16 cellular contexts compared by ENCODE assay signal in genomic region chr10:71525721-71526120, GRCh38.
DNase-seq lines count a peak whose midpoint lies in the region; ATAC-seq, FAIRE-seq and TF ChIP-seq lines count a peak whose summit lies in the region.
"Had no signal": no experiment of that assay in that cellular context is flagged by ENCODE, and none has a peak within 500 bp of the region (broad histone marks: within the 10 kb centered on the region; RNA-seq: fewer than 3 reads in every experiment).

No MANE protein-coding gene starts in this region.

- H2BK15ac ChIP-seq in H1 (ENCODE audit: low read length) = no peak overlapping the region
- peak overlapping the region; percentile 86 for H2BK15ac ChIP-seq in neuronal stem cell (ENCODE audit: low read length)

- H2BK20ac ChIP-seq in H1 (ENCODE audit: low read length) = no peak overlapping the region

- POLR2A ChIA-PET in RWPE1 (lab: Yijun Ruan, JAX; ENCODE audit: low non-redundant PET) = no interaction called here
- POLR2A ChIA-PET in H1 (lab: Charles Lee; ENCODE audit: partially characterized antibody) = no interaction called here

- FAIRE-seq in H1 (lab: Jason Lieb, UNC) = no peak
- FAIRE-seq in GM19239 (lab: Jason Lieb, UNC) = no peak
- FAIRE-seq: GM12892, GM18507 had no signal

- no peaks in the 10 kb centered on the region for H3K27me3 ChIP-seq in heart left ventricle
- no peaks in the 10 kb centered on the region; a peak in 2 of 7 replicates for H3K27me3 ChIP-seq in H1 (replicated peaks in 1 of 4; ENCODE audit: control insufficient read depth in 3 of 4, extremely low read depth in 1 of 4, insufficient read depth in 3 of 4, low read length in 3 of 4)
- peaks cover 0 to 21% (median 2%) of the 10 kb centered on the region in 3 experiments for H3K27me3 ChIP-seq in neuronal stem cell (ENCODE audit: control insufficient read depth in 3 of 3, insufficient read depth in 3 of 3, low read depth in 1 of 3, low read length in 3 of 3)
- H3K27me3 ChIP-seq: BLaER1 treated with 17β-estradiol and CSF1 and Interleukin-3, amounts not matched to agents 10 nM and 100 nM had no signal

- H3K23me2 ChIP-seq in H1 (ENCODE audit: low read depth, low read length) = no peaks in the 10 kb centered on the region

- no peaks in the 10 kb centered on the region for H3K79me2 ChIP-seq in H1 (ENCODE audit: control insufficient read depth in 1 of 2, insufficient read depth in 2 of 2, low read length in 2 of 2)

- H3K4ac ChIP-seq in H1 (replicated peaks; ENCODE audit: insufficient read length, low read depth, low read length) (no peak overlapping the region), neuronal stem cell (ENCODE audit: low read length) (peak overlapping the region; percentile 9)

- H3K4me1 ChIP-seq in heart left ventricle (peaks cover 0 to 4% (median 0%) of the 10 kb centered on the region in 12 donors), H1 (replicated peaks in 1 of 4; ENCODE audit: control insufficient read depth in 3 of 4, insufficient read depth in 4 of 4, low read length in 3 of 4) (peaks cover 4 to 20% (median 16%) of the 10 kb centered on the region in 4 experiments), neuronal stem cell (ENCODE audit: control insufficient read depth in 2 of 2, insufficient read depth in 1 of 2, low read depth in 1 of 2, low read length in 2 of 2) (peaks cover 2 to 43% of the 10 kb centered on the region in 2 donors)
- H3K4me1 ChIP-seq: HAP-1 had no signal

- H3K18ac ChIP-seq in H1 (ENCODE audit: extremely low read depth, low read length) = no peak overlapping the region
- H3K18ac ChIP-seq in neuronal stem cell (ENCODE audit: low read length) = peak overlapping the region; percentile 63

- 79 to 95% (median 88%) methylated on average over 4 to 5 of the region's 5 CpGs for WGBS in heart left ventricle, 4 donors
- WGBS in H1 (ENCODE audit: extremely low coverage in 1 of 2, insufficient coverage in 1 of 2, insufficient read length in 1 of 2, insufficient replicate concordance in 2 of 2, low coverage in 1 of 2, low lambda C conversion rate in 2 of 2, missing lambda C conversion rate in 1 of 2), 2 experiments = 94% methylated on average over 5 of the region's 5 CpGs; no CpG with 5 or more reads in 1 of the 2 experiments
- WGBS in neuronal stem cell (ENCODE audit: extremely low coverage in 2 of 2, insufficient read length in 2 of 2, insufficient replicate concordance in 1 of 2), 2 donors = no CpG with 5 or more reads among the region's 5 CpGs

- H4K8ac ChIP-seq in H1 (ENCODE audit: extremely low read depth, insufficient read depth, low read length) (0 out of 2 replicates have a peak overlapping the region, but pooled peaks have one; percentile 9), neuronal stem cell (ENCODE audit: low read depth, low read length) (no peak overlapping the region)

- TF ChIP-seq CTCF in heart left ventricle (IDR thresholded peaks at IDR 0.05) (no peak), RWPE1 (conservative IDR thresholded peaks at IDR 0.05; ENCODE audit: low read depth) (no peak), H1 (IDR thresholded peaks at IDR 0.05; ENCODE audit: control extremely low read depth in 1 of 3, insufficient read depth in 1 of 3, low read depth in 1 of 3, low read length in 3 of 3) (no peak)

- H3K79me1 ChIP-seq in H1 (ENCODE audit: low read depth, low read length) (no peaks in the 10 kb centered on the region), neuronal stem cell (ENCODE audit: low read depth, low read length) (no peaks in the 10 kb centered on the region)

- CTCF ChIA-PET in RWPE1 (lab: Yijun Ruan, JAX) (no interaction called here), H1 (lab: Charles Lee; ENCODE audit: partially characterized antibody) (interaction anchor here (1.3 to 2.9 kb wide), 6 partner anchors 9 to 183 kb away, joined by 3 to 14 read pairs (median 7); no protein-coding TSS in a partner anchor)

- H3K9ac ChIP-seq in H1 (replicated peaks in 1 of 4; ENCODE audit: extremely low read depth in 1 of 4, low read depth in 3 of 4, low read length in 3 of 4) (no peak overlapping the region), neuronal stem cell (ENCODE audit: low read depth, low read length, poor library complexity) (no peak overlapping the region)
- H3K9ac ChIP-seq: BLaER1 treated with 17β-estradiol and CSF1 and Interleukin-3, amounts not matched to agents 10 nM and 100 nM had no signal

- H2BK5ac ChIP-seq in H1 (ENCODE audit: low read depth, low read length) (no peak overlapping the region), neuronal stem cell (ENCODE audit: low read length) (no peak overlapping the region)

- H2BK120ac ChIP-seq in H1 (replicated peaks; ENCODE audit: low read depth, low read length) = no peak overlapping the region
- no peak overlapping the region for H2BK120ac ChIP-seq in neuronal stem cell (ENCODE audit: low read depth, low read length)

- no peak overlapping the region for H3K27ac ChIP-seq in heart left ventricle
- no peak overlapping the region for H3K27ac ChIP-seq in RWPE1
- no peak overlapping the region for H3K27ac ChIP-seq in H1 (ENCODE audit: low read depth, low read length)
- H3K27ac ChIP-seq in neuronal stem cell (replicated peaks; ENCODE audit: low read length) = no peak overlapping the region
- H3K27ac ChIP-seq: BLaER1 treated with 17β-estradiol and CSF1 and Interleukin-3, amounts not matched to agents 10 nM and 100 nM had no signal

- TF ChIP-seq POLR2A in heart left ventricle (IDR thresholded peaks at IDR 0.05) (no peak), H1 (IDR thresholded peaks at IDR 0.05; ENCODE audit: control extremely low read depth in 1 of 2, low read depth in 2 of 2, low read length in 2 of 2) (no peak)

- H2BK12ac ChIP-seq in H1 (ENCODE audit: low read depth, low read length) = no peak overlapping the region
- peak overlapping the region; percentile 66 for H2BK12ac ChIP-seq in neuronal stem cell (ENCODE audit: low read length)

- H3K9me3 ChIP-seq in heart left ventricle = no peaks in the 10 kb centered on the region
- H3K9me3 ChIP-seq in H1 (ENCODE audit: insufficient read depth in 2 of 2, low read depth in 1 of 2, low read length in 1 of 2) = no peaks in the 10 kb centered on the region
- no peaks in the 10 kb centered on the region for H3K9me3 ChIP-seq in neuronal stem cell (replicated peaks in 1 of 2; ENCODE audit: control insufficient read depth in 2 of 2, insufficient read depth in 1 of 2, low read depth in 1 of 2, low read length in 2 of 2)
- H3K9me3 ChIP-seq: BLaER1 treated with 17β-estradiol and CSF1 and Interleukin-3, amounts not matched to agents 10 nM and 100 nM; HAP-1 had no signal

- H4K91ac ChIP-seq in H1 (replicated peaks; ENCODE audit: insufficient read length, low read length) (no peak overlapping the region), neuronal stem cell (ENCODE audit: low read depth, low read length, poor library complexity) (no peak overlapping the region)

- no peak for TF ChIP-seq EP300 in H1 (IDR thresholded peaks at IDR 0.05; ENCODE audit: borderline replicate concordance in 1 of 2, low read depth in 2 of 2, low read length in 2 of 2)

- H4K20me1 ChIP-seq in H1 (replicated peaks in 1 of 2; ENCODE audit: control insufficient read depth in 1 of 2, insufficient read depth in 2 of 2, low read length in 2 of 2) = no peaks in the 10 kb centered on the region
- H4K20me1 ChIP-seq: BLaER1 treated with 17β-estradiol and CSF1 and Interleukin-3, amounts not matched to agents 10 nM and 100 nM had no signal

- H2AK5ac ChIP-seq in H1 (ENCODE audit: low read depth, low read length) = no peak overlapping the region
- peak overlapping the region; percentile 85 for H2AK5ac ChIP-seq in neuronal stem cell (ENCODE audit: low read depth, low read length)

- H3K4me2 ChIP-seq in H1 (ENCODE audit: insufficient read depth in 1 of 2, low read depth in 2 of 2, low read length in 2 of 2) = no peak overlapping the region
- H3K4me2 ChIP-seq in neuronal stem cell (ENCODE audit: insufficient read depth, low read length, poor library complexity, severe bottlenecking) = no peak overlapping the region
- H3K4me2 ChIP-seq: BLaER1 treated with 17β-estradiol and CSF1 and Interleukin-3, amounts not matched to agents 10 nM and 100 nM had no signal

- H3K14ac ChIP-seq in H1 (ENCODE audit: insufficient read length) (no peak overlapping the region), neuronal stem cell (ENCODE audit: low read length) (no peak overlapping the region)

- intact Hi-C loops in Right ventricle myocardium inferior (cut with DNase I) = no loop called here
- intact Hi-C loops in heart left ventricle (cut with DNase I) = no loop called here

- no peak overlapping the region for H2AFZ ChIP-seq in H1 (ENCODE audit: low read length)
- no peak overlapping the region for H2AFZ ChIP-seq in neuronal stem cell (ENCODE audit: low read length)

- H3K56ac ChIP-seq in H1 (replicated peaks; ENCODE audit: insufficient read length, low read depth, low read length) = no peak overlapping the region

- peak; percentile 37 for DNase-seq in Right ventricle myocardium inferior (ENCODE audit: missing footprints)
- no peak for DNase-seq in heart left ventricle
- peak; percentile 34 for DNase-seq in RWPE1 (ENCODE audit: low spot score)
- DNase-seq in H1 (ENCODE audit: low read depth in 1 of 2, low spot score in 2 of 2) = no peak
- DNase-seq in neuronal stem cell (ENCODE audit: low spot score) = no peak
- no peak for DNase-seq in GM19239 (ENCODE audit: insufficient read length, low spot score)
- no peak for DNase-seq in superior temporal gyrus (ENCODE audit: extremely low spot score)
- DNase-seq: CD8-positive, alpha-beta T cell; DMS 273 treated with DMSO at 0.1 percent for 48 hours; DMS53; GDM1 had no signal

- H3K23ac ChIP-seq in H1 (ENCODE audit: insufficient read length) (no peak overlapping the region), neuronal stem cell (ENCODE audit: low read depth, low read length, poor library complexity) (no peak overlapping the region)

- H4K5ac ChIP-seq in H1 (ENCODE audit: insufficient read length, low read depth, low read length) = no peak overlapping the region

- TF ChIP-seq RAD21 in H1 (IDR thresholded peaks at IDR 0.05 in 1 of 2, conservative IDR thresholded peaks at IDR 0.05 in 1 of 2; ENCODE audit: low read depth in 2 of 2, low read length in 2 of 2) = no peak

- H3K4me3 ChIP-seq in heart left ventricle (no peak overlapping the region), H1 (ENCODE audit: extremely low read depth in 1 of 4, insufficient read depth in 2 of 4, low read depth in 3 of 4, low read length in 4 of 4) (no peak overlapping the region), neuronal stem cell (ENCODE audit: low read length in 2 of 2) (no peak overlapping the region)
- H3K4me3 ChIP-seq: BLaER1 treated with 17β-estradiol and CSF1 and Interleukin-3, amounts not matched to agents 10 nM and 100 nM; HAP-1 had no signal

- ATAC-seq in Right ventricle myocardium inferior (no peak), heart left ventricle (no peak), HG03354 (IDR thresholded peaks at IDR 0.05; ENCODE audit: poor library complexity, severe bottlenecking, unreplicated experiment) (no peak)
- ATAC-seq: CD8-positive, alpha-beta T cell had no signal

- H3K36me3 ChIP-seq in heart left ventricle = no peaks in the 10 kb centered on the region
- no peaks in the 10 kb centered on the region for H3K36me3 ChIP-seq in H1 (ENCODE audit: control insufficient read depth in 2 of 4, insufficient read depth in 4 of 4, low read length in 3 of 4)
- no peaks in the 10 kb centered on the region for H3K36me3 ChIP-seq in neuronal stem cell (replicated peaks in 1 of 2; ENCODE audit: control insufficient read depth in 2 of 2, insufficient read depth in 2 of 2, low read length in 2 of 2)
- H3K36me3 ChIP-seq: BLaER1 treated with 17β-estradiol and CSF1 and Interleukin-3, amounts not matched to agents 10 nM and 100 nM; HAP-1 had no signal

Comparison
In these comparisons a context has a peak if more than half of its experiments do, and no peak if none do; other contexts are left out.
1. DNase-seq: peak in Right ventricle myocardium inferior (single experiment) and RWPE1 (single experiment); none in heart left ventricle (0 of 5), H1 (0 of 2), neuronal stem cell (single experiment), GM19239 (single experiment) and superior temporal gyrus (single experiment).